29 cellular contexts compared by ENCODE assay signal in the genomic region with DNA sequence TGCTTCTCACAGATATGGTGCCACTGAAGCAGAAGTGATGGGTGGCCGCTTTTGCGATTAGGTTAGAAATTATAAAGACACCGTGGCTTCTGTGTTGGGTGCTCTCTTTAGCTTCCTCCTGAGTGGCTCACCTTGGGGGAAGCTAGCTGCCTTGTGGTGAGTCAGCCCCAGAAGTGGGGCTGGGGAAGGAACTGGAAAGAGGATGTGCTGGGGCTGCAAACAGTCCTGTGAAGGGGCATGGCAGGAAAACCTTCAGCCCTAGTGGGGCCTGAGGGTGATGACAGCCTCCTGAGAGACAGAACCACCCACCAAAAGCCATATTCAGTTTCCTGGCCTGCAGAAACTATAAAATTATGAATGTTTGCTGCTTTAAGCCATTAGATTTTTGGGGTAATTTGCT. TPM values are rescaled to one million over a fixed set of nuclear protein-coding genes. Genes with fewer than 3 reads are reported as not detected.
"Had no signal": no experiment of that assay in that cellular context is flagged by ENCODE, and none has a peak within 500 bp of the region (broad histone marks: within the 10 kb centered on the region; RNA-seq: fewer than 3 reads in every experiment).

No MANE protein-coding gene starts in this region.

- FAIRE-seq: endothelial cell of umbilical vein, islet of Langerhans, pancreas had no signal

- H3K4me1 Mint-ChIP-seq: activated naive CD8-positive, alpha-beta T cell treated with anti-CD3 and anti-CD28 coated beads, Interleukin-2, amount 50 U/mL, for 24 hours; brain; memory B cell; nephron; WTC11 had no signal

- H3K4me3 Mint-ChIP-seq: activated naive CD8-positive, alpha-beta T cell treated with anti-CD3 and anti-CD28 coated beads, Interleukin-2, amount 50 U/mL, for 24 hours; brain; dendritic cell treated with granulocyte-macrophage colony-stimulating factor and Interleukin-4, amounts not matched to agents 40 ng/mL and 50 ng/mL, for 4 days; memory B cell; nephron; WTC11 had no signal

- H3K36me3 Mint-ChIP-seq: memory B cell had no signal

- H3K4me3 ChIP-seq: esophagus muscularis mucosa, gastrocnemius medialis, pancreas, psoas muscle, upper lobe of left lung had no signal

- H3K27ac Mint-ChIP-seq: activated naive CD8-positive, alpha-beta T cell treated with anti-CD3 and anti-CD28 coated beads, Interleukin-2, amount 50 U/mL, for 24 hours; brain; dendritic cell treated with granulocyte-macrophage colony-stimulating factor and Interleukin-4, amounts not matched to agents 40 ng/mL and 50 ng/mL, for 4 days; memory B cell; nephron; WTC11 had no signal

- DNase-seq: activated CD4-positive, alpha-beta T cell treated with anti-CD3 and anti-CD28 coated beads, Interleukin-2, amount 50 U/mL, for 4 hours; activated gamma-delta T cell; activated naive CD4-positive, alpha-beta T cell treated with anti-CD3 and anti-CD28 coated beads, Interleukin-2, amount 50 U/mL, for 16 hours; activated naive CD8-positive, alpha-beta T cell treated with anti-CD3 and anti-CD28 coated beads, Interleukin-2, amount 50 U/mL, for 24 hours; caudate nucleus; effector CD4-positive, alpha-beta T cell; gastrocnemius medialis; head of caudate nucleus; hypothalamus; left colon; pancreas; psoas muscle; right cardiac atrium; stimulated activated CD4-positive, alpha-beta T cell treated with anti-CD3 and anti-CD28 coated beads, Interleukin-4, amount 100 ng/mL, for 4 hours; stimulated activated naive CD8-positive, alpha-beta T cell treated with anti-CD3 and anti-CD28 coated beads, Interleukin-15, Interleukin-2, amounts not matched to agents 100 U/mL and 50 U/mL, for 24 hours; T-helper 1 cell; upper lobe of left lung had no signal

- H3K27me3 Mint-ChIP-seq: dendritic cell treated with granulocyte-macrophage colony-stimulating factor and Interleukin-4, amounts not matched to agents 40 ng/mL and 50 ng/mL, for 4 days had no signal

- ATAC-seq: activated naive CD8-positive, alpha-beta T cell treated with anti-CD3 and anti-CD28 coated beads, Interleukin-2, amount 50 U/mL, for 24 hours; gastrocnemius medialis; left colon; pancreas; psoas muscle; right cardiac atrium; stimulated activated naive CD8-positive, alpha-beta T cell treated with anti-CD3 and anti-CD28 coated beads, Interleukin-15, Interleukin-2, amounts not matched to agents 100 U/mL and 50 U/mL, for 24 hours; WTC11 had no signal

RNA-seq across cellular contexts. Expression of gene ASB18, which starts 8.9 kb away (rescaled TPM):
- total RNA-seq: activated CD8-positive, alpha-beta memory T cell treated with anti-CD3 and anti-CD28 coated beads for 36 hours; endothelial cell of umbilical vein; esophagus muscularis mucosa; left colon; lower leg skin; mononuclear cell; pancreas; subcutaneous adipose tissue; upper lobe of left lung; WTC11 had no signal
